ENCODE assay signal across 9 cellular contexts in the genomic region with DNA sequence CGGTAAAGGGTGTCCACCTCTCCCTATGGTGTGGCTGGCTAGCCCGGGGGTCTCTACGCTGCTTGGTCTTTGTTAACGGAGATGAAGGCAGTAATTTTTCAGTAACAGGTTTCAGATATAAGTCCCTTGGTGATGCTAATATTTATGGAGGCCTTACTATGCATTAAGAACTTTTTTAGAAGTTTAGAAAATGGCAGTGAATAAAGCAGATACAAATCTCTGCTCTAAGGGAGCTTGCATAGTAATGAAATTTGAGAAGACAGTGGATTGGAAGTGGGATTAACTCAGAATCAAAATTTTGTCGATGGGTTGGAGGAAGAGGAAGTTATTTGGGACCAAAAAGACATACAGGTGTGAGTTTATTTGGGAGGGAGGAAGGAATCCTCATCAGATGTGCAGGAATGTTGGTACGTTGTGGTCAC. TPM values are rescaled to one million over a fixed set of nuclear protein-coding genes. Genes with fewer than 3 reads are reported as not detected.
DNase-seq lines count a peak whose midpoint lies in the region; ATAC-seq and TF ChIP-seq lines count a peak whose summit lies in the region.
"Had no signal": no experiment of that assay in that cellular context is flagged by ENCODE, and none has a peak within 500 bp of the region (broad histone marks: within the 10 kb centered on the region; RNA-seq: fewer than 3 reads in every experiment).

No MANE protein-coding gene starts in this region.

- H3K27me3 Mint-ChIP-seq in Caco-2 (ENCODE audit: insufficient read depth, unreplicated experiment): no peaks in the 10 kb centered on the region

- no peaks in the 10 kb centered on the region for H3K9me3 Mint-ChIP-seq in Caco-2 (ENCODE audit: unreplicated experiment)

- H3K4me3 ChIP-seq in Caco-2 (ENCODE audit: low read depth, low read length) (peak overlapping the region; percentile 87), MG63 (peak overlapping the region; percentile 93), neutrophil (ENCODE audit: low read depth in 1 of 2, low read length in 1 of 2) (peak overlapping the region; percentile 63 to 72)
- peak overlapping the region; percentile 74 for H3K4me3 ChIP-seq in effector memory CD4-positive, alpha-beta T cell (ENCODE audit: insufficient read depth, low read depth, low read length, poor library complexity, severe bottlenecking)

- H3K4me1 Mint-ChIP-seq in Caco-2 (ENCODE audit: low read depth, unreplicated experiment): peaks cover 24% of the 10 kb centered on the region

- DNase-seq in Caco-2: no peak
- no peak for DNase-seq in MG63
- no peak for DNase-seq in effector memory CD4-positive, alpha-beta T cell
- DNase-seq in NCI-H187 treated with DMSO at 0.1 percent for 48 hours (lab: John Stamatoyannopoulos, UW): no peak
- no peak for DNase-seq in stimulated activated CD4-positive, alpha-beta T cell treated with anti-CD3 and anti-CD28 coated beads, Interleukin-4, amount 100 ng/mL, for 24 hours

- no peaks in the 10 kb centered on the region for H3K27me3 ChIP-seq in Caco-2 (replicated peaks; ENCODE audit: control insufficient read depth, insufficient read depth, low read length)
- no peaks in the 10 kb centered on the region for H3K27me3 ChIP-seq in MG63
- no peaks in the 10 kb centered on the region for H3K27me3 ChIP-seq in effector memory CD4-positive, alpha-beta T cell (replicated peaks; ENCODE audit: control insufficient read depth, insufficient read depth, low read length, poor library complexity, severe bottlenecking)
- no peaks in the 10 kb centered on the region for H3K27me3 ChIP-seq in neutrophil

- peak overlapping the region; percentile 87 for H3K4me3 Mint-ChIP-seq in Caco-2 (ENCODE audit: unreplicated experiment)

- H3K9me3 ChIP-seq in Caco-2 (no peaks in the 10 kb centered on the region), MG63 (no peaks in the 10 kb centered on the region), neutrophil (no peaks in the 10 kb centered on the region)
- H3K9me3 ChIP-seq in effector memory CD4-positive, alpha-beta T cell (ENCODE audit: control insufficient read depth, low read length): no peaks in the 10 kb centered on the region

- intact Hi-C loops in Caco-2 (cut with micrococcal nuclease; ENCODE audit: unreplicated experiment): loop anchor here (1.0 to 5.0 kb wide), 4 partner anchors 24 to 449 kb away; a partner anchor contains a TSS

- peak overlapping the region; percentile 98 for H3K27ac Mint-ChIP-seq in Caco-2 (ENCODE audit: unreplicated experiment)

- POLR2A ChIA-PET in Caco-2 (lab: Charles Lee): interaction anchor here (1.0 to 1.6 kb wide), 2 partner anchors 24 to 84 kb away, joined by 12 to 16 read pairs; no protein-coding TSS in a partner anchor

- H3K27ac ChIP-seq in effector memory CD4-positive, alpha-beta T cell (ENCODE audit: insufficient read depth, low read length, poor library complexity, severe bottlenecking): peak overlapping the region; percentile 81
- H3K27ac ChIP-seq in neutrophil: peak overlapping the region; percentile 75

- H3K36me3 ChIP-seq in Caco-2 (ENCODE audit: control insufficient read depth, insufficient read depth, low read length) (peaks cover 3% of the 10 kb centered on the region), MG63 (peaks cover 36% of the 10 kb centered on the region), neutrophil (peaks cover 34% of the 10 kb centered on the region)
- H3K36me3 ChIP-seq in effector memory CD4-positive, alpha-beta T cell (ENCODE audit: control insufficient read depth, insufficient read depth, low read length): peaks cover 29% of the 10 kb centered on the region

- peaks cover 46% of the 10 kb centered on the region for H3K36me3 Mint-ChIP-seq in Caco-2 (ENCODE audit: insufficient read depth, unreplicated experiment)

- CTCF ChIA-PET in Caco-2 (lab: Charles Lee): interaction anchor here (1.0 to 3.9 kb wide), 8 partner anchors 23 to 84 kb away, joined by 3 to 65 read pairs (median 6); no protein-coding TSS in a partner anchor

- TF ChIP-seq CTCF in Caco-2 (IDR thresholded peaks at IDR 0.05; ENCODE audit: insufficient read depth in 1 of 2, low read depth in 1 of 2, low read length in 1 of 2, severe bottlenecking in 1 of 2, unreplicated experiment in 1 of 2): no peak
- no peak for TF ChIP-seq CTCF in neutrophil (IDR thresholded peaks at IDR 0.05)

- TSS peak; percentile 74 for BruUV-seq in Caco-2 (replicated peaks; lab: Mats Ljungman, UMichigan)

- 0 out of 2 replicates have a peak, but pooled peaks cover 5% of the 10 kb centered on the region for H3K4me1 ChIP-seq in Caco-2
- H3K4me1 ChIP-seq in effector memory CD4-positive, alpha-beta T cell (ENCODE audit: control insufficient read depth, insufficient read depth, low read length, poor library complexity, severe bottlenecking): peaks cover 19% of the 10 kb centered on the region
- peaks cover 13 to 16% of the 10 kb centered on the region in 2 experiments for H3K4me1 ChIP-seq in neutrophil (ENCODE audit: control insufficient read depth in 1 of 2, insufficient read depth in 1 of 2, low read depth in 1 of 2, low read length in 1 of 2)

- ATAC-seq in HG03432 (IDR thresholded peaks at IDR 0.05; ENCODE audit: unreplicated experiment) (no peak), GM19463 (IDR thresholded peaks at IDR 0.05; ENCODE audit: unreplicated experiment) (no peak)

RNA-seq across cellular contexts. Expression of a gene that starts 0.4 kb away (rescaled TPM):
- total RNA-seq in Caco-2 (2022): 191 and 199 TPM in 2 replicates
- 135 and 212 TPM in 2 replicates for total RNA-seq in MG63 (2014; rRNA removed; shearing (Covaris generic); ENCODE audit: low replicate concordance)

RNA-seq across cellular contexts. Expression of a gene that starts 25.3 kb away (rescaled TPM):
- 1.9 and 2.3 TPM in 2 replicates for total RNA-seq in Caco-2 (2022)
- total RNA-seq in MG63 (2014; rRNA removed; shearing (Covaris generic); ENCODE audit: low replicate concordance): not detected in 2 replicates

RNA-seq across cellular contexts. Expression of a gene that starts 30.4 kb away (rescaled TPM):
- 1.0 and 2.5 TPM in 2 replicates for total RNA-seq in Caco-2 (2022)
- total RNA-seq in MG63 (2014; rRNA removed; shearing (Covaris generic); ENCODE audit: low replicate concordance): not detected in 2 replicates
- total RNA-seq: glomerular endothelial cell had no signal

RNA-seq across cellular contexts. Expression of a gene that starts 36.6 kb away (rescaled TPM):
- 33.0 and 37.0 TPM in 2 replicates for total RNA-seq in Caco-2 (2022)
- 1.3 and 2.1 TPM in 2 replicates for total RNA-seq in MG63 (2014; rRNA removed; shearing (Covaris generic); ENCODE audit: low replicate concordance)

RNA-seq across cellular contexts. Expression of a gene that starts 37.9 kb away (rescaled TPM):
- 1.2 and 1.3 TPM in 2 replicates for total RNA-seq in Caco-2 (2022)
- total RNA-seq in MG63 (2014; rRNA removed; shearing (Covaris generic); ENCODE audit: low replicate concordance): not detected in 2 replicates
